Comparison of ENCODE assay signal across 1 cellular context in genomic region chr16:8899709-8900317, GRCh38.
TF ChIP-seq lines count a peak whose summit lies in the region.

No MANE protein-coding gene starts in this region.

TF ChIP-seq in H1, 55 proteins besides CTCF, POLR2A, EP300 and RAD21:
- TF ChIP-seq CBX8 (IDR thresholded peaks at IDR 0.05; ENCODE audit: borderline replicate concordance, low read depth, low read length) = no peak
- TF ChIP-seq SIRT6 (IDR thresholded peaks at IDR 0.05; ENCODE audit: low read length) = no peak
- no peak for TF ChIP-seq HDAC6 (IDR thresholded peaks at IDR 0.05; ENCODE audit: low read depth, low read length)
- TF ChIP-seq TCF12 (IDR thresholded peaks at IDR 0.05; ENCODE audit: low read depth, low read length) = no peak
- no peak for TF ChIP-seq SRF (IDR thresholded peaks at IDR 0.05; ENCODE audit: low read depth, low read length)
- no peak for TF ChIP-seq RXRA (IDR thresholded peaks at IDR 0.05; ENCODE audit: insufficient read depth, low read depth, low read length)
